Comparison of ENCODE assay signal across 8 cellular contexts in genomic region chr19:56403261-56403660, GRCh38. TPM values are rescaled to one million over a fixed set of nuclear protein-coding genes. Genes with fewer than 3 reads are reported as not detected.
DNase-seq lines count a peak whose midpoint lies in the region; ATAC-seq and TF ChIP-seq lines count a peak whose summit lies in the region.

No MANE protein-coding gene starts in this region.

- H3K27ac ChIP-seq in caudate nucleus (ENCODE audit: low read depth, low read length), result peak overlapping the region; percentile 98

- peak; percentile 17 to 22 for ATAC-seq in naive B cell (ENCODE audit: low read depth in 2 of 2)

- H3K27me3 Mint-ChIP-seq in naive B cell, result no peaks in the 10 kb centered on the region

- H3K27ac Mint-ChIP-seq in naive B cell, result peak overlapping the region; percentile 94 to 100 (median 97)

- H3K4me1 Mint-ChIP-seq in naive B cell, result peaks cover 21 to 36% (median 29%) of the 10 kb centered on the region in 3 donors

- H3K4me3 ChIP-seq in GM12875 (ENCODE audit: low read depth, low read length) (peak overlapping the region; percentile 77), LNCaP clone FGC (ENCODE audit: low read depth, low read length) (peak overlapping the region; percentile 67)

- H3K4me3 Mint-ChIP-seq in naive B cell, result peak overlapping the region; percentile 73 to 100 (median 98)

- no peak for TF ChIP-seq CTCF in GM12875 (IDR thresholded peaks at IDR 0.05; ENCODE audit: borderline replicate concordance, insufficient read depth, low read depth, low read length)
- no peak for TF ChIP-seq CTCF in LNCaP clone FGC (IDR thresholded peaks at IDR 0.05; ENCODE audit: control insufficient read depth, extremely low read depth, insufficient read depth)

- DNase-seq in LNCaP clone FGC (ENCODE audit: low read depth) (no peak), caudate nucleus (lab: John Stamatoyannopoulos, UW) (peak in 5 of 61 donors; percentile 0 to 2 (median 0)), naive B cell (no peak), NCI-H2227 treated with DMSO at 0.1 percent for 48 hours (lab: John Stamatoyannopoulos, UW) (no peak), NCI-H345 (lab: John Stamatoyannopoulos, UW) (no peak), COLO829 (ENCODE audit: low spot score) (no peak), SK-N-DZ (ENCODE audit: low spot score) (no peak)

- peaks cover 37 to 65% of the 10 kb centered on the region in 2 donors for H3K36me3 Mint-ChIP-seq in naive B cell

- peaks cover 13 to 75% (median 45%) of the 10 kb centered on the region in 7 donors for H3K9me3 Mint-ChIP-seq in naive B cell

RNA-seq across cellular contexts. Expression of gene ZNF583, which starts 0.9 kb away (rescaled TPM):
- polyA plus RNA-seq in naive B cell (ENCODE audit: low read depth in 6 of 6), result 10 to 100 TPM; 15.1 to 33.2 (median 16.8) TPM
- polyA plus RNA-seq in SK-N-DZ (2014; cell fraction: cytosol; rRNA removed), result 2.4 and 4.9 TPM in 2 replicates
- 2.1 and 8.3 TPM in 2 replicates for polyA plus RNA-seq in SK-N-DZ (2014; cell fraction: nucleus; rRNA removed)

RNA-seq across cellular contexts. Expression of gene ZNF582, which starts 9.9 kb away (rescaled TPM):
- 1 to 10 TPM; 6.3 to 8.6 (median 7.3) TPM for polyA plus RNA-seq in naive B cell (ENCODE audit: low read depth in 6 of 6)
- 0.71 and 4.2 TPM in 2 replicates for polyA plus RNA-seq in SK-N-DZ (2014; cell fraction: cytosol; rRNA removed)
- polyA plus RNA-seq in SK-N-DZ (2014; cell fraction: nucleus; rRNA removed), result 2.4 and 2.7 TPM in 2 replicates
